In genomic region chr3:49791571-49791970, GRCh38 we compare ENCODE assay signal across 24 cellular contexts. TPM values are rescaled to one million over a fixed set of nuclear protein-coding genes. Genes with fewer than 3 reads are reported as not detected.
A peak's percentile ranks its signal among the peaks of the same experiment; 100 is the strongest.
DNase-seq lines count a peak whose midpoint lies in the region; ATAC-seq and TF ChIP-seq lines count a peak whose summit lies in the region.
"Had no signal": no experiment of that assay in that cellular context is flagged by ENCODE, and none has a peak within 500 bp of the region (broad histone marks: within the 10 kb centered on the region; RNA-seq: fewer than 3 reads in every experiment).

No MANE protein-coding gene starts in this region.

- no peak overlapping the region for H3K4me3 ChIP-seq in SK-N-SH (ENCODE audit: low read depth in 2 of 2, low read length in 1 of 2)
- no peak overlapping the region for H3K4me3 ChIP-seq in RWPE2 (ENCODE audit: severe bottlenecking)
- H3K4me3 ChIP-seq in sigmoid colon, result no peak overlapping the region
- H3K4me3 ChIP-seq in foreskin fibroblast (ENCODE audit: low read depth in 1 of 2, low read length in 2 of 2), result no peak overlapping the region
- H3K4me3 ChIP-seq in PC-3 (ENCODE audit: low read length), result no peak overlapping the region
- H3K4me3 ChIP-seq: BLaER1 treated with 17β-estradiol and CSF1 and Interleukin-3, amounts not matched to agents 10 nM and 100 nM; SJSA1 had no signal

- TF ChIP-seq RAD21 in SK-N-SH (IDR thresholded peaks at IDR 0.05; ENCODE audit: low read length), result no peak

- TF ChIP-seq CTCF in SK-N-SH (IDR thresholded peaks at IDR 0.05), result no peak
- no peak for TF ChIP-seq CTCF in RWPE2 (IDR thresholded peaks at IDR 0.05; ENCODE audit: poor library complexity, severe bottlenecking)
- TF ChIP-seq CTCF in sigmoid colon (IDR thresholded peaks at IDR 0.05), result no peak
- TF ChIP-seq CTCF in foreskin fibroblast (IDR thresholded peaks at IDR 0.05; ENCODE audit: low read depth, low read length), result no peak
- TF ChIP-seq CTCF in PC-3 (conservative IDR thresholded peaks at IDR 0.05; ENCODE audit: low read depth, low read length), result no peak

- TF ChIP-seq POLR2A in sigmoid colon (IDR thresholded peaks at IDR 0.05), result no peak

- TF ChIP-seq EP300 in SK-N-SH (IDR thresholded peaks at IDR 0.05; ENCODE audit: borderline replicate concordance in 1 of 2, low read depth in 1 of 2, low read length in 1 of 2) (no peak), sigmoid colon (IDR thresholded peaks at IDR 0.05) (no peak)

- H3K36me3 ChIP-seq in SK-N-SH (replicated peaks in 1 of 2; ENCODE audit: control insufficient read depth in 1 of 2, insufficient read depth in 2 of 2, low read length in 1 of 2), result no peaks in the 10 kb centered on the region
- no peaks in the 10 kb centered on the region for H3K36me3 ChIP-seq in RWPE2 (ENCODE audit: low read depth)
- no peaks in the 10 kb centered on the region for H3K36me3 ChIP-seq in sigmoid colon
- no peaks in the 10 kb centered on the region for H3K36me3 ChIP-seq in PC-3 (ENCODE audit: low read depth, low read length)
- H3K36me3 ChIP-seq: BLaER1 treated with 17β-estradiol and CSF1 and Interleukin-3, amounts not matched to agents 10 nM and 100 nM; SJSA1 had no signal

- peak; percentile 10 for DNase-seq in SK-N-SH
- DNase-seq in RWPE2 (ENCODE audit: low spot score), result peak; percentile 19
- DNase-seq in mesenteric fat pad (ENCODE audit: low spot score), result peak; percentile 55
- peak; percentile 33 for DNase-seq in sigmoid colon
- DNase-seq in foreskin fibroblast, result no peak
- no peak for DNase-seq in PC-3
- DNase-seq: ACHN; Caco-2; CD4-positive, alpha-beta memory T cell; DMS153; Karpas-422; NCI-H1694 treated with DMSO at 0.1 percent for 48 hours; NCI-H2081 treated with DMSO at 0.1 percent for 48 hours; NCI-H2171 treated with DMSO at 0.1 percent for 48 hours; NCI-H524 treated with DMSO at 0.1 percent for 48 hours; NCI-H82 had no signal

- ATAC-seq in SK-N-SH treated with all-trans-retinoic acid at 6 μM for 48 hours (no peak), RWPE2 (ENCODE audit: low read depth) (0 out of 3 replicates have a peak, but pooled peaks have one; percentile 14), GM18867 (IDR thresholded peaks at IDR 0.05; ENCODE audit: unreplicated experiment) (no peak), PC-3 (no peak)
- ATAC-seq: Right ventricle myocardium inferior had no signal

- H3K9ac ChIP-seq in SK-N-SH, result no peak overlapping the region
- H3K9ac ChIP-seq in PC-3 (ENCODE audit: low read length), result no peak overlapping the region
- H3K9ac ChIP-seq: BLaER1 treated with 17β-estradiol and CSF1 and Interleukin-3, amounts not matched to agents 10 nM and 100 nM had no signal

- no peak overlapping the region for H3K4me2 ChIP-seq in SK-N-SH
- no peak overlapping the region for H3K4me2 ChIP-seq in PC-3 (ENCODE audit: low read length)

- H3F3A ChIP-seq in SK-N-SH (replicated peaks; ENCODE audit: insufficient read depth) (no peaks in the 10 kb centered on the region), PC-3 (ENCODE audit: low read length, unreplicated experiment) (no peaks in the 10 kb centered on the region)

- H4K20me1 ChIP-seq in SK-N-SH (ENCODE audit: insufficient read depth) (no peaks in the 10 kb centered on the region), PC-3 (ENCODE audit: low read length) (no peaks in the 10 kb centered on the region)
- H4K20me1 ChIP-seq: BLaER1 treated with 17β-estradiol and CSF1 and Interleukin-3, amounts not matched to agents 10 nM and 100 nM had no signal

- no peaks in the 10 kb centered on the region for H3K79me2 ChIP-seq in SK-N-SH (ENCODE audit: insufficient read depth)
- no peaks in the 10 kb centered on the region for H3K79me2 ChIP-seq in PC-3 (ENCODE audit: low read length)

- WGBS in SK-N-SH (ENCODE audit: low lambda C conversion rate), result 75% methylated on average over 4 of the region's 4 CpGs
- 88 to 91% methylated on average over 4 of the region's 4 CpGs for WGBS in sigmoid colon, 2 donors

- POLR2A ChIA-PET in SK-N-SH (lab: Yijun Ruan, JAX), result no interaction called here
- POLR2A ChIA-PET in PC-3 (lab: Charles Lee; ENCODE audit: unreplicated experiment), result no interaction called here

- H3K4me1 ChIP-seq in SK-N-SH (ENCODE audit: control insufficient read depth in 1 of 2, insufficient read depth in 2 of 2, low read depth in 1 of 2, low read length in 1 of 2) (peaks cover 0 to 6% of the 10 kb centered on the region in 2 experiments; a peak in 1 of 4 replicates), RWPE2 (ENCODE audit: insufficient read depth, poor library complexity, severe bottlenecking) (peaks cover 4% of the 10 kb centered on the region), sigmoid colon (peaks cover 0 to 10% (median 8%) of the 10 kb centered on the region in 4 donors), PC-3 (ENCODE audit: insufficient read depth, low read length) (peaks cover 7% of the 10 kb centered on the region)

- H3K9me2 ChIP-seq in SK-N-SH, result no peaks in the 10 kb centered on the region
- H3K9me2 ChIP-seq in PC-3 (replicated peaks; ENCODE audit: low read length), result no peaks in the 10 kb centered on the region

- no TSS peak for BruUV-seq in PC-3 (replicated peaks; lab: Mats Ljungman, UMichigan)

- H3K27me3 ChIP-seq in SK-N-SH (ENCODE audit: insufficient read depth) (no peaks in the 10 kb centered on the region), RWPE2 (ENCODE audit: insufficient read depth, poor library complexity, severe bottlenecking) (no peaks in the 10 kb centered on the region), sigmoid colon (no peaks in the 10 kb centered on the region), PC-3 (ENCODE audit: low read length) (no peaks in the 10 kb centered on the region)
- H3K27me3 ChIP-seq: BLaER1 treated with 17β-estradiol and CSF1 and Interleukin-3, amounts not matched to agents 10 nM and 100 nM; SJSA1 had no signal

- H2AFZ ChIP-seq in SK-N-SH (ENCODE audit: low read depth), result no peak overlapping the region
- no peak overlapping the region for H2AFZ ChIP-seq in PC-3 (ENCODE audit: low read length)

- CTCF ChIA-PET in SK-N-SH (lab: Yijun Ruan, JAX) (interaction anchor here (2.7 kb wide), 1 partner anchor 11 kb away, joined by 10 read pairs; the partner anchor contains the start of gene INKA1), PC-3 (lab: Charles Lee) (no interaction called here)

- H3K27ac ChIP-seq in SK-N-SH (ENCODE audit: low read depth in 2 of 2, low read length in 1 of 2) (no peak overlapping the region), RWPE2 (ENCODE audit: poor library complexity, severe bottlenecking) (no peak overlapping the region), sigmoid colon (no peak overlapping the region), PC-3 (ENCODE audit: low read length) (no peak overlapping the region)
- H3K27ac ChIP-seq: 22Rv1; BLaER1 treated with 17β-estradiol and CSF1 and Interleukin-3, amounts not matched to agents 10 nM and 100 nM; SJSA1 had no signal

- intact Hi-C loops in sigmoid colon (cut with DNase I) (no loop called here), PC-3 (cut with micrococcal nuclease) (no loop called here)

- H3K9me3 ChIP-seq in SK-N-SH (no peaks in the 10 kb centered on the region), RWPE2 (ENCODE audit: severe bottlenecking) (no peaks in the 10 kb centered on the region), sigmoid colon (no peaks in the 10 kb centered on the region), PC-3 (ENCODE audit: low read length) (no peaks in the 10 kb centered on the region)
- H3K9me3 ChIP-seq: BLaER1 treated with 17β-estradiol and CSF1 and Interleukin-3, amounts not matched to agents 10 nM and 100 nM; Caco-2; SJSA1 had no signal

TF ChIP-seq in SK-N-SH, 30 proteins besides CTCF, POLR2A, EP300 and RAD21:
- no peak for TF ChIP-seq TAF1 (IDR thresholded peaks at IDR 0.05; ENCODE audit: borderline replicate concordance, low read depth, low read length)

TF ChIP-seq in SK-N-SH treated with all-trans-retinoic acid at 6 μM for 48 hours, 23 proteins besides CTCF, POLR2A, EP300 and RAD21 (continues in another document):
- no peak for TF ChIP-seq PPARA (CRISPR knock-in tag; IDR thresholded peaks at IDR 0.05; ENCODE audit: borderline replicate concordance)
- TF ChIP-seq ZNF565 (CRISPR knock-in tag; conservative IDR thresholded peaks at IDR 0.05; ENCODE audit: low read depth), result no peak
- TF ChIP-seq TCF4 (CRISPR knock-in tag; IDR thresholded peaks at IDR 0.05; ENCODE audit: borderline replicate concordance), result no peak
- TF ChIP-seq RARB (CRISPR knock-in tag; IDR thresholded peaks at IDR 0.05), result no peak

RNA-seq across cellular contexts. Expression of gene IP6K1, which starts 5.2 kb away (rescaled TPM):
- 17.0 and 23.3 TPM in 2 replicates for polyA plus RNA-seq in SK-N-SH (2012; rRNA removed)
- 8.9 and 14.6 TPM in 2 replicates for polyA plus RNA-seq in SK-N-SH (2012; cell fraction: cytosol; rRNA removed)
- polyA plus RNA-seq in SK-N-SH (2012; cell fraction: nucleus; rRNA removed), result 37.1 and 43.4 TPM in 2 replicates
- 35.4 TPM for total RNA-seq in mesenteric fat pad
- 10 to 100 TPM; 29.1 to 37.1 (median 33.7) TPM for total RNA-seq in sigmoid colon
- 10 to 100 TPM; 13.8 to 27.1 (median 21.0) TPM for polyA plus RNA-seq in sigmoid colon
- 50.3 and 51.0 TPM in 2 replicates for total RNA-seq in PC-3 (2014; rRNA removed)

RNA-seq across cellular contexts. Expression of gene CDHR4, which starts 8.1 kb away (rescaled TPM):
- 0.07 and 0.13 TPM in 2 replicates for polyA plus RNA-seq in SK-N-SH (2012; rRNA removed)
- not detected in 2 replicates for polyA plus RNA-seq in SK-N-SH (2012; cell fraction: cytosol; rRNA removed)
- polyA plus RNA-seq in SK-N-SH (2012; cell fraction: nucleus; rRNA removed), result 0.60 and 0.66 TPM in 2 replicates
- not detected for total RNA-seq in mesenteric fat pad
- total RNA-seq in sigmoid colon, result 1 to 10 TPM in 1 of 4 donors, under 1 TPM in 2, not detected in 1; 0.27 to 1.1 (median 0.99) TPM
- polyA plus RNA-seq in sigmoid colon, result under 1 TPM in 1 of 3 donors, not detected in 2; 0.16 TPM
- total RNA-seq in PC-3 (2014; rRNA removed), result not detected in 2 replicates
- total RNA-seq: Caco-2, H4, M059J, Right ventricle myocardium inferior, SJSA1 had no signal
- polyA plus RNA-seq: CD4-positive, alpha-beta memory T cell had no signal

RNA-seq across cellular contexts. Expression of gene INKA1, which starts 11.5 kb away (rescaled TPM):
- polyA plus RNA-seq in SK-N-SH (2012; rRNA removed) (2.6 and 3.4 TPM in 2 replicates), sigmoid colon (1 to 10 TPM in 1 of 3 donors, under 1 TPM in 1, not detected in 1; 0.60 to 3.5 TPM)
- polyA plus RNA-seq in SK-N-SH (2012; cell fraction: cytosol; rRNA removed), result 1.6 and 2.2 TPM in 2 replicates
- 1.6 and 3.8 TPM in 2 replicates for polyA plus RNA-seq in SK-N-SH (2012; cell fraction: nucleus; rRNA removed)
- total RNA-seq in mesenteric fat pad (3.2 TPM), sigmoid colon (1 to 10 TPM in 3 of 4 donors, under 1 TPM in 1; 0.95 to 5.0 (median 4.1) TPM), PC-3 (2014; rRNA removed) (1.3 and 5.8 TPM in 2 replicates)
- total RNA-seq: Caco-2 had no signal

RNA-seq across cellular contexts. Expression of gene UBA7, which starts 22.2 kb away (rescaled TPM):
- 22.6 and 25.8 TPM in 2 replicates for polyA plus RNA-seq in SK-N-SH (2012; rRNA removed)
- polyA plus RNA-seq in SK-N-SH (2012; cell fraction: cytosol; rRNA removed), result 2.0 and 3.0 TPM in 2 replicates
- 187 and 223 TPM in 2 replicates for polyA plus RNA-seq in SK-N-SH (2012; cell fraction: nucleus; rRNA removed)
- total RNA-seq in mesenteric fat pad, result 38.2 TPM
- total RNA-seq in sigmoid colon, result 10 to 100 TPM; 28.5 to 74.2 (median 55.7) TPM
- polyA plus RNA-seq in sigmoid colon, result 10 to 100 TPM; 15.6 to 92.6 (median 22.9) TPM
- total RNA-seq in PC-3 (2014; rRNA removed), result 3.3 and 3.6 TPM in 2 replicates

Comparison
In these comparisons a context has a peak if more than half of its experiments do, and no peak if none do; other contexts are left out.
1. DNase-seq: peak in SK-N-SH (single experiment), RWPE2 (single experiment), mesenteric fat pad (single experiment) and sigmoid colon (single experiment); none in foreskin fibroblast (0 of 2) and PC-3 (single experiment).